In the genomic region with DNA sequence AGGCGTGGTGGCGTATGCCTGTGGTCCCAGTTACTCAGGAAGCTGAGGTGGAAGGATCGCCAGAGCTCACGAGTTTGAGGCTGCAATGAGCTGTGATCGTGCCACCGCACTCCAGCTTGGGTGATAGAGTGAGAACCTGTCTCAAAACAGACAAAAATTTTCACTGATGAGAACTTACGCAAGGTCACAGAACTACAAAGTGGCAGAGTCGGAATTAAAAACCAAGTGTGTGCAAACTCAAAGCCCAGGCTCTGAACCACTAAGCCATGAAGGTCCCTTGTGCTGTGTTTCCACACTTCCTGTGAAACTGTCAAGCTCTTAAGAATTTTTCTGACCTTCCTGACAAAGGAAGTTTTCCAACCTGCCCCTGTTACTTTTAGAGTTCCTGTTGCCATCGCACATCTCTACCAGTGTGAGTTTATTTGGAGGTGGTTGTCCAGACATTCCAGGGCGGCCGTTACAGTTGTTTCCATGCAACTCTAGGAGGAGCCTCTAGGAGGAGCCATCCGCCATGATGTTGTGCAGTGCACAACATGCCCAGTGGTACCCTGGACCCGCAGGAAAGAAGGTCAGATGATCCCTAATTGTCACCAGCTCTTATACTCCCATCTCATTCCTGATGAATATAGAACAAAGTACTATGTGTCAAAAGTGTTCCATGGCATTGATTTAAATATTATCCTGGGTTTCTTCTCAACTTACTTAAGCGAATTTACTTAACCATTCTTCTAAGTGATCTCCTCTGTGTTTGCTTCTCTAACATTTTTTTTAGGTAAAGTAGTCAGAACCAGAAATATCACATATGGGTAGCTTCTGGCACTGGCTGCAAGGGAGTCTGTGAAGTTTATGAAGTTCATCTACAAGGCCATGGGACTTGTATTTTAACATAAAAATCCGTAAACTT, we compare ENCODE assay signal across 8 cellular contexts. TPM values are rescaled to one million over a fixed set of nuclear protein-coding genes. Genes with fewer than 3 reads are reported as not detected.
DNase-seq lines count a peak whose midpoint lies in the region; ATAC-seq and TF ChIP-seq lines count a peak whose summit lies in the region.

No MANE protein-coding gene starts in this region.

- H3K79me2 ChIP-seq in OCI-LY3 (ENCODE audit: low read length): no peaks in the 10 kb centered on the region

- H3K36me3 ChIP-seq in OCI-LY3 (replicated peaks; ENCODE audit: low read depth, low read length) (no peaks in the 10 kb centered on the region), tibial nerve (no peaks in the 10 kb centered on the region)

- H3K4me1 ChIP-seq in OCI-LY3 (ENCODE audit: low read length) (peaks cover 4% of the 10 kb centered on the region; the same call in 1 of the 2 replicates), tibial nerve (no peaks in the 10 kb centered on the region)

- H4K20me1 ChIP-seq in OCI-LY3 (ENCODE audit: insufficient read depth, low read length): no peaks in the 10 kb centered on the region

- H2AFZ ChIP-seq in OCI-LY3 (ENCODE audit: low read depth, low read length): no peak overlapping the region

- H3K4me2 ChIP-seq in OCI-LY3 (ENCODE audit: low read length): no peak overlapping the region

- H3K4me3 ChIP-seq in OCI-LY3 (ENCODE audit: low read length): no peak overlapping the region
- H3K4me3 ChIP-seq in fibroblast of the aortic adventitia (ENCODE audit: low read depth, low read length): no peak overlapping the region
- no peak overlapping the region for H3K4me3 ChIP-seq in tibial nerve

- TF ChIP-seq EP300 in tibial nerve (IDR thresholded peaks at IDR 0.05): no peak

- TF ChIP-seq POLR2A in tibial nerve (IDR thresholded peaks at IDR 0.05): no peak

- H3K36me3 Mint-ChIP-seq in stimulated activated effector memory CD8-positive, alpha-beta T cell treated with anti-CD3 and anti-CD28 coated beads, Interleukin-12 subunit alpha, Interleukin-12 subunit beta, amount 100 ng/mL, for 72 hours: no peaks in the 10 kb centered on the region

- ATAC-seq in stimulated activated effector memory CD8-positive, alpha-beta T cell treated with anti-CD3 and anti-CD28 coated beads, Interleukin-12 subunit alpha, Interleukin-12 subunit beta, amount 100 ng/mL, for 72 hours: no peak

- DNase-seq in 8988T (peak; percentile 30), fibroblast of the aortic adventitia (ENCODE audit: low read depth) (peak; percentile 23), GM19238 (ENCODE audit: insufficient read length, low spot score) (no peak), tibial nerve (ENCODE audit: low spot score in 2 of 2) (no peak), T-helper 1 cell (no peak)
- DNase-seq in stimulated activated effector memory CD8-positive, alpha-beta T cell treated with anti-CD3 and anti-CD28 coated beads, Interleukin-12 subunit alpha, Interleukin-12 subunit beta, amount 100 ng/mL, for 72 hours (ENCODE audit: low spot score in 2 of 2): no peak

- H3K27ac Mint-ChIP-seq in stimulated activated effector memory CD8-positive, alpha-beta T cell treated with anti-CD3 and anti-CD28 coated beads, Interleukin-12 subunit alpha, Interleukin-12 subunit beta, amount 100 ng/mL, for 72 hours: no peak overlapping the region

- H3K4me3 Mint-ChIP-seq in stimulated activated effector memory CD8-positive, alpha-beta T cell treated with anti-CD3 and anti-CD28 coated beads, Interleukin-12 subunit alpha, Interleukin-12 subunit beta, amount 100 ng/mL, for 72 hours: no peak overlapping the region

- WGBS in tibial nerve, 2 donors: 89 to 90% methylated on average over 15 of the region's 15 CpGs

- no peaks in the 10 kb centered on the region for H3K4me1 Mint-ChIP-seq in stimulated activated effector memory CD8-positive, alpha-beta T cell treated with anti-CD3 and anti-CD28 coated beads, Interleukin-12 subunit alpha, Interleukin-12 subunit beta, amount 100 ng/mL, for 72 hours

- H3K9me3 Mint-ChIP-seq in stimulated activated effector memory CD8-positive, alpha-beta T cell treated with anti-CD3 and anti-CD28 coated beads, Interleukin-12 subunit alpha, Interleukin-12 subunit beta, amount 100 ng/mL, for 72 hours: peaks cover under 1% of the 10 kb centered on the region

- H3K27ac ChIP-seq in OCI-LY3 (ENCODE audit: low read length): no peak overlapping the region
- no peak overlapping the region for H3K27ac ChIP-seq in tibial nerve

- H3K9me3 ChIP-seq in OCI-LY3 (ENCODE audit: insufficient read depth, low read length) (no peaks in the 10 kb centered on the region), tibial nerve (no peaks in the 10 kb centered on the region)

- H3K9ac ChIP-seq in OCI-LY3 (ENCODE audit: low read length): no peak overlapping the region

- TF ChIP-seq CTCF in GM12874 (IDR thresholded peaks at IDR 0.05; ENCODE audit: insufficient read depth, low read depth, low read length) (peak; percentile 72), OCI-LY3 (IDR thresholded peaks at IDR 0.05; ENCODE audit: low read depth, low read length) (peak; percentile 69), fibroblast of the aortic adventitia (IDR thresholded peaks at IDR 0.05; ENCODE audit: insufficient read depth, low read length) (peak; percentile 58), tibial nerve (IDR thresholded peaks at IDR 0.05) (peak in 1 of 5 experiments; percentile 14)

- no peaks in the 10 kb centered on the region for H3K27me3 ChIP-seq in OCI-LY3 (ENCODE audit: low read depth, low read length)
- no peaks in the 10 kb centered on the region for H3K27me3 ChIP-seq in tibial nerve

RNA-seq across cellular contexts. Expression of gene LYZL1, which starts 49.0 kb away (rescaled TPM):
- total RNA-seq in fibroblast of the aortic adventitia (ENCODE audit: low replicate concordance) (not detected in 2 replicates), tibial nerve (not detected)

Comparison
In these comparisons a context has a peak if more than half of its experiments do, and no peak if none do; other contexts are left out.
1. DNase-seq: peak in 8988T (single experiment) and fibroblast of the aortic adventitia (single experiment); none in GM19238 (single experiment), tibial nerve (0 of 2), stimulated activated effector memory CD8-positive, alpha-beta T cell treated with anti-CD3 and anti-CD28 coated beads, Interleukin-12 subunit alpha, Interleukin-12 subunit beta, amount 100 ng/mL, for 72 hours (0 of 2) and T-helper 1 cell (0 of 5).